In the genomic region with DNA sequence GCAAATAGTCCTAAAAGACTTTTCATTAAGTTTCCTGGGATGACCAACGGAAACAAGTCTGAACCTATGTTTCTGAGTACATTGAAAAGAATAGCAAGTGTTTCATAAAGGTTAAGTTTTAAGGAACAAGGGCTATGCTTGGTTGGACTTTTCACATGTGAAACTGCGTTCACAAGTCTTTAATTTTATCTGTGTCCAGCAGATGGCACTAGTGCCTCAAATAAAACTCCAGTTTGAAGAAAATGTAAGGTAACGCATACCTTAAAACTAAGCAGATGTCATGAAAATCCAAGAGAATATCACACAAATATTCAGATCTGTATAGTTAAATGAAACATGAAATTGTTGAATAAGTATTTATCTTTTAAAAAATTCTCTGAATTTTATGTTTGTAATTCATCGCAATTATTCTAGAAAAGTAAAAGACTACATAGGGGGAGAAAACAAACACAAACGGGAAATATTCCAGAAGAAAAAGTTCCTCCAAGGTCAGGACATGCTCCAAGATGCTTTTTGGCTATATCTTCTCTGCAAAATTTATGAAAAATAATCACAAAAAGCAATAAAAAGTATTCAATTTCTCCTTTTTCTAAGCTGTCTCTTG, we compare ENCODE assay signal across 9 cellular contexts.
DNase-seq lines count a peak whose midpoint lies in the region; ATAC-seq and TF ChIP-seq lines count a peak whose summit lies in the region.
"Had no signal": no experiment of that assay in that cellular context is flagged by ENCODE, and none has a peak within 500 bp of the region (broad histone marks: within the 10 kb centered on the region; RNA-seq: fewer than 3 reads in every experiment).

No MANE protein-coding gene starts in this region.

- H3K4me3 ChIP-seq in mammary epithelial cell (replicated peaks in 1 of 3; ENCODE audit: insufficient read depth in 1 of 3, low read depth in 2 of 3, low read length in 3 of 3) (no peak overlapping the region), right lobe of liver (no peak overlapping the region)
- H3K4me3 ChIP-seq: BLaER1 had no signal

- no peaks in the 10 kb centered on the region for H3K27me3 ChIP-seq in mammary epithelial cell (ENCODE audit: insufficient read depth, low read length)
- no peaks in the 10 kb centered on the region for H3K27me3 ChIP-seq in right lobe of liver
- H3K27me3 ChIP-seq: BLaER1 had no signal

- CTCF ChIA-PET in mammary epithelial cell (lab: Charles Lee; ENCODE audit: low non-redundant PET): no interaction called here

- dilution Hi-C loops in mammary epithelial cell (cut with HindIII; ENCODE audit: low sequenced_read_pairs): no loop called here

- no peak overlapping the region for H3K4me2 ChIP-seq in mammary epithelial cell (ENCODE audit: insufficient read depth, low read depth, low read length)
- H3K4me2 ChIP-seq: BLaER1 had no signal

- BruUV-seq in mammary epithelial cell (replicated peaks; lab: Mats Ljungman, UMichigan): no TSS peak

- no peak for TF ChIP-seq POLR2A in right lobe of liver (IDR thresholded peaks at IDR 0.05)

- H3K4me1 ChIP-seq in mammary epithelial cell (ENCODE audit: insufficient read depth, low read length) (no peaks in the 10 kb centered on the region), right lobe of liver (no peaks in the 10 kb centered on the region)
- H3K4me1 ChIP-seq: BLaER1 had no signal

- 37% methylated on average over 5 of the region's 5 CpGs for WGBS in mammary epithelial cell (ENCODE audit: low coverage, missing lambda C conversion rate)
- 12% methylated on average over 5 of the region's 5 CpGs for WGBS in right lobe of liver (ENCODE audit: insufficient coverage, low coverage, low lambda C conversion rate, missing lambda C conversion rate)

- peak; percentile 49 to 54 for TF ChIP-seq CTCF in mammary epithelial cell (conservative IDR thresholded peaks at IDR 0.05 in 1 of 2, IDR thresholded peaks at IDR 0.05 in 1 of 2; ENCODE audit: extremely low read depth in 1 of 2, insufficient read depth in 1 of 2, low read depth in 1 of 2, low read length in 2 of 2)
- peak; percentile 62 to 72 (median 69) for TF ChIP-seq CTCF in right lobe of liver (IDR thresholded peaks at IDR 0.05)

- ATAC-seq in GM18870 (IDR thresholded peaks at IDR 0.05; ENCODE audit: unreplicated experiment): peak; percentile 73
- peak; percentile 77 for ATAC-seq in HG03439 (IDR thresholded peaks at IDR 0.05; ENCODE audit: unreplicated experiment)
- ATAC-seq in right lobe of liver: peak; percentile 75 to 79 (median 76)

- H3K36me3 ChIP-seq in mammary epithelial cell (ENCODE audit: insufficient read depth, low read length) (no peaks in the 10 kb centered on the region), right lobe of liver (no peaks in the 10 kb centered on the region)
- H3K36me3 ChIP-seq: BLaER1 had no signal

- in situ Hi-C loops in mammary epithelial cell (cut with MboI; ENCODE audit: low sequenced_read_pairs in 2 of 2): loop anchor here (25.0 kb wide), 1 partner anchor 956 kb away; no protein-coding TSS in a partner anchor

- no peaks in the 10 kb centered on the region for H3K79me2 ChIP-seq in mammary epithelial cell (ENCODE audit: insufficient read depth, low read length)

- intact Hi-C loops in mammary epithelial cell (cut with micrococcal nuclease): loop anchor here (1.0 to 10.0 kb wide), 5 partner anchors 84 to 1146 kb away; no protein-coding TSS in a partner anchor
- intact Hi-C loops in right lobe of liver (cut with DNase I): loop anchor here in 1 of 2 donors (10.0 kb wide), 1 partner anchor 949 kb away; no protein-coding TSS in a partner anchor

- H3K9ac ChIP-seq in mammary epithelial cell (ENCODE audit: insufficient read depth, low read length): no peak overlapping the region
- H3K9ac ChIP-seq: BLaER1 had no signal

- H3K27ac ChIP-seq in mammary epithelial cell (ENCODE audit: insufficient read depth, low read depth, low read length) (no peak overlapping the region), right lobe of liver (no peak overlapping the region)
- H3K27ac ChIP-seq: BLaER1 had no signal

- no peaks in the 10 kb centered on the region for H3K9me3 ChIP-seq in mammary epithelial cell (replicated peaks; ENCODE audit: insufficient read depth, low read length)
- H3K9me3 ChIP-seq in right lobe of liver: no peaks in the 10 kb centered on the region
- H3K9me3 ChIP-seq: BLaER1 had no signal

- H4K20me1 ChIP-seq in mammary epithelial cell (ENCODE audit: insufficient read depth, low read length): no peaks in the 10 kb centered on the region
- H4K20me1 ChIP-seq: BLaER1 had no signal

- H2AFZ ChIP-seq in mammary epithelial cell (ENCODE audit: low read depth, low read length): no peak overlapping the region

- DNase-seq in DMS79 treated with DMSO at 0.1 percent for 48 hours (lab: John Stamatoyannopoulos, UW) (peak; percentile 1), DMS79 (lab: John Stamatoyannopoulos, UW) (no peak), NCI-H82 treated with DMSO at 0.1 percent for 48 hours (lab: John Stamatoyannopoulos, UW; ENCODE audit: unreplicated experiment) (peak; percentile 18), mammary epithelial cell (peak; percentile 35), right lobe of liver (no peak), occipital lobe (lab: John Stamatoyannopoulos, UW) (no peak)

Comparison
In these comparisons a context has a peak if more than half of its experiments do, and no peak if none do; other contexts are left out.
1. DNase-seq: peak in DMS79 treated with DMSO at 0.1 percent for 48 hours (single experiment), NCI-H82 treated with DMSO at 0.1 percent for 48 hours (single experiment) and mammary epithelial cell (single experiment); none in DMS79 (single experiment), right lobe of liver (0 of 3) and occipital lobe (single experiment).
2. Peak in every context shown above with its lines, with median percentiles within 50 percentile points of each other: ATAC-seq.